Comparison of ENCODE assay signal across 33 cellular contexts in the genomic region with DNA sequence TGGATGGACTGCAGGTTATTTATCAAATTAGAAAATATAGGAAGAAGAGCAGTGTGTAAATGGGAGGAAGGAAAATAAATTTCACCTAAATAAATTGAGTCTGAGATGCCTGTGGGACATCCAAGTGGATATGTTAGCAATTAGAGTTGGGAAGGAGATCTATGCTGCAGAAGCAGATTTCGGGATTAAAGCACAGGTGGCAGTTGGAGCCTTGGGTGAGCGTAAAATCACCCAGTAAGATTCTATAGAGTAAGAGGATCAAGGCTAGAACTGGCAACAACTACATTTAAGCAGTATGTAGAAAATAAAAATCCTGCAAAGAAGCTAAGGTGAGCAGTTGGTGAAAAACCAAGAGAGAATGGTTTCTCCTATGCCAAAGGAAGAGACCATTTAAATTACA. TPM values are rescaled to one million over a fixed set of nuclear protein-coding genes. Genes with fewer than 3 reads are reported as not detected.
"Had no signal": no experiment of that assay in that cellular context is flagged by ENCODE, and none has a peak within 500 bp of the region (broad histone marks: within the 10 kb centered on the region; RNA-seq: fewer than 3 reads in every experiment).

No MANE protein-coding gene starts in this region.

- H3K4me3 Mint-ChIP-seq: activated naive CD8-positive, alpha-beta T cell treated with anti-CD3 and anti-CD28 coated beads, Interleukin-2, amount 50 U/mL, for 24 hours; activated T-helper 1 cell treated with anti-CD3 and anti-CD28 coated beads, Interleukin-12 subunit alpha, Interleukin-12 subunit beta, Interleukin-2, Interleukin-4 antibody, amounts not matched to agents 30 ng/mL and 10 ng/mL and 1 ng/mL, durations not matched to agents 14 hours and 24 hours and 36 hours had no signal

- DNase-seq: activated CD4-positive, alpha-beta T cell treated with anti-CD3 and anti-CD28 coated beads for 48 hours; activated CD4-positive, alpha-beta T cell treated with anti-CD3 and anti-CD28 coated beads, Interleukin-2, amount 50 U/mL, for 4 hours; activated CD8-positive, alpha-beta memory T cell treated with anti-CD3 and anti-CD28 coated beads for 24 hours; activated effector memory CD4-positive, alpha-beta T cell treated with Interleukin-2 at 50 U/mL for 16 hours; activated naive CD4-positive, alpha-beta T cell treated with Interleukin-2 at 50 U/mL for 16 hours; activated naive CD8-positive, alpha-beta T cell treated with anti-CD3 and anti-CD28 coated beads, Interleukin-2, amount 50 U/mL, for 24 hours; amniotic stem cell; body of pancreas; central memory CD4-positive, alpha-beta T cell; Kasumi-1; KBM-7; NCI-H1048; NCI-H146; NCI-H187 treated with DMSO at 0.1 percent for 48 hours; NCI-H2081 treated with DMSO at 0.1 percent for 48 hours; NCI-H2171; NCI-H2227 treated with DMSO at 0.1 percent for 48 hours; NCI-H446 treated with DMSO at 0.1 percent for 48 hours; NCI-H524 treated with DMSO at 0.1 percent for 48 hours; NCI-H774; NK-92 treated with Interleukin-12 subunit alpha and Interleukin-12 subunit beta, amount 100 ng/mL, for 24 hours; OCI-M1; RPMI8226; SJCRH30; SK-N-SH; T-helper 1 cell had no signal

- H3K27me3 Mint-ChIP-seq: activated naive CD8-positive, alpha-beta T cell treated with anti-CD3 and anti-CD28 coated beads, Interleukin-2, amount 50 U/mL, for 24 hours had no signal

- H3K27ac Mint-ChIP-seq: activated naive CD8-positive, alpha-beta T cell treated with anti-CD3 and anti-CD28 coated beads, Interleukin-2, amount 50 U/mL, for 24 hours; activated T-helper 1 cell treated with anti-CD3 and anti-CD28 coated beads, Interleukin-12 subunit alpha, Interleukin-12 subunit beta, Interleukin-2, Interleukin-4 antibody, amounts not matched to agents 30 ng/mL and 10 ng/mL and 1 ng/mL, durations not matched to agents 14 hours and 24 hours and 36 hours had no signal

- ATAC-seq: activated naive CD4-positive, alpha-beta T cell treated with anti-CD3 and anti-CD28 coated beads, Interleukin-2, amount 50 U/mL, for 72 hours; activated naive CD8-positive, alpha-beta T cell treated with anti-CD3 and anti-CD28 coated beads, Interleukin-2, amount 50 U/mL, for 24 hours; body of pancreas; Panc1; Right ventricle myocardium inferior had no signal

- H3K9me3 Mint-ChIP-seq: activated naive CD4-positive, alpha-beta T cell treated with anti-CD3 and anti-CD28 coated beads, Interleukin-2, amount 50 U/mL, for 72 hours; activated naive CD8-positive, alpha-beta T cell treated with anti-CD3 and anti-CD28 coated beads, Interleukin-2, amount 50 U/mL, for 24 hours; activated T-helper 1 cell treated with anti-CD3 and anti-CD28 coated beads, Interleukin-12 subunit alpha, Interleukin-12 subunit beta, Interleukin-2, Interleukin-4 antibody, amounts not matched to agents 30 ng/mL and 10 ng/mL and 1 ng/mL, durations not matched to agents 14 hours and 24 hours and 36 hours had no signal

- FAIRE-seq: bronchial epithelial cell had no signal

RNA-seq across cellular contexts. Expression of a gene that starts 18.4 kb away (rescaled TPM):
- total RNA-seq: ascending aorta, body of pancreas, bronchial epithelial cell, M059J, SJCRH30 had no signal

RNA-seq across cellular contexts. Expression of a gene that starts 34.1 kb away (rescaled TPM):
- total RNA-seq: ascending aorta, bronchial epithelial cell, M059J, Right ventricle myocardium inferior had no signal
